16 cellular contexts compared by ENCODE assay signal in the genomic region with DNA sequence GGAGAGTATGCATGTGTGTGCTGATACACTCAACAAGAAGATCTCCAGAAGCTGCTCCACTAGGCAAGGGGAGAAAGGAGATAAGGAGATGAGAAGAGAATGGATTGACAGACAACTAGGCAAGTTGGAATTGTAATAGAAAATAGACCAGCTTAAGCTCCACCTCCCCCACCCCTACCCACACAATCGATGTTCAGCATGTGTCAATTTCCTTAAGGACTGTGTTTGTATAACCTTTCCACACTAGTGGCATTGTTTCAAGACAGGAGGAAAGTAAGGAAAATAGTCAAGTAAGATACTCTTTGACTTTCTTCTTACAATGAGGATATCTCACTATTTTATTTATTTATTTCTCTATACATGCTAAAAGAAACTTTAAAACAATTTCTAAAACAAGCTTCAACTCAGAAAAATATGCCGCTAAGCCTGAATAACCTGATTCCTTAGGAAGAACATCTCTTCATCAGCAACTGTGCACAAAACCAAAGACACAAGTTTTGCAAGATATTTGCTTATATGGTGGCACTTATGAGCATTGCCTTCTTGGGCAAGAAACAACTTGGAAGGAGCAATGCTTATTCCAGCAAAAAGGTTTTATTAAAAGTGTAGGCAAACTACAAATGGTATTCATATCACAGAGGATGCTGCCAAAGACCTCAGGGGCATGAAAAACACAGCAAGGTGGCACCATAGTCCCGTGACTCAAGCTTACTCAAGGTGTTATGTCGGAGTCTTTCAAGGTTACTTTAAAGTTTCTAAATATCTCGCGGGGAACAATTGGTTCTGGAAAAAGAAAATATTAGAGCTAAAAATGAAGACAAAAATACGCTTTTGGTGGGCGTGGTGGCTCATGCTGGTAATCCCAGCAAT.
DNase-seq lines count a peak whose midpoint lies in the region; ATAC-seq and TF ChIP-seq lines count a peak whose summit lies in the region.
"Had no signal": no experiment of that assay in that cellular context is flagged by ENCODE, and none has a peak within 500 bp of the region (broad histone marks: within the 10 kb centered on the region; RNA-seq: fewer than 3 reads in every experiment).

No MANE protein-coding gene starts in this region.

- TF ChIP-seq CTCF in GM23338 (conservative IDR thresholded peaks at IDR 0.05; ENCODE audit: low read depth in 2 of 2) (peak in 1 of 2 experiments; percentile 16; a peak in 1 of 4 replicates), epithelial cell of esophagus (IDR thresholded peaks at IDR 0.05; ENCODE audit: insufficient read depth, low read depth, low read length, missing control alignments) (no peak), osteoblast (IDR thresholded peaks at IDR 0.05; ENCODE audit: extremely low read depth, low read depth, low read length) (no peak), type B pancreatic cell (conservative IDR thresholded peaks at IDR 0.05) (no peak), H9 (conservative IDR thresholded peaks at IDR 0.05) (no peak)

- no peak overlapping the region for H2AK5ac ChIP-seq in H9 (ENCODE audit: insufficient read length, low read length)

- H3K27ac Mint-ChIP-seq in GM23338 (no peak overlapping the region), type B pancreatic cell (peak overlapping the region; percentile 57), H9 (peak overlapping the region in 1 of 3 experiments; percentile 55; a peak in 1 of 7 replicates)
- H3K27ac Mint-ChIP-seq: CD14-positive monocyte; CD4-positive, alpha-beta memory T cell had no signal

- no CpG with 5 or more reads among the region's 8 CpGs for WGBS in H9 (ENCODE audit: extremely low coverage, insufficient read length, low lambda C conversion rate)

- no peaks in the 10 kb centered on the region for H3K79me2 ChIP-seq in GM23338 (replicated peaks; ENCODE audit: insufficient read depth)
- H3K79me2 ChIP-seq in osteoblast (ENCODE audit: insufficient read depth, low read length): no peaks in the 10 kb centered on the region
- no peaks in the 10 kb centered on the region for H3K79me2 ChIP-seq in H9 (ENCODE audit: insufficient read depth, low read length)

- H3K79me1 ChIP-seq in H9 (ENCODE audit: insufficient read depth, low read depth, low read length, poor library complexity, severe bottlenecking): no peaks in the 10 kb centered on the region

- H3K36me3 ChIP-seq in GM23338 (ENCODE audit: insufficient read depth) (no peaks in the 10 kb centered on the region), osteoblast (ENCODE audit: insufficient read depth, low read length) (no peaks in the 10 kb centered on the region)
- H3K36me3 ChIP-seq: BLaER1, HAP-1 had no signal

- H2BK12ac ChIP-seq in H9 (ENCODE audit: insufficient read length, low read depth, low read length): no peak overlapping the region

- H3K4me1 Mint-ChIP-seq in GM23338 (no peaks in the 10 kb centered on the region), type B pancreatic cell (ENCODE audit: unreplicated experiment) (peaks cover 3% of the 10 kb centered on the region), H9 (no peaks in the 10 kb centered on the region)
- H3K4me1 Mint-ChIP-seq: CD14-positive monocyte; CD4-positive, alpha-beta memory T cell had no signal

- DNase-seq in GM23338 (ENCODE audit: low spot score): no peak
- peak; percentile 79 for DNase-seq in epithelial cell of esophagus (ENCODE audit: low read depth)
- no peak for DNase-seq in osteoblast (ENCODE audit: insufficient read length, low spot score, missing footprints)
- no peak for DNase-seq in type B pancreatic cell (ENCODE audit: extremely low spot score, unreplicated experiment)
- DNase-seq in H4 (ENCODE audit: low spot score): no peak
- DNase-seq in H9: no peak
- DNase-seq: 8988T; CD4-positive, alpha-beta memory T cell; DMS53; DND-41; EL; GOT3 had no signal

- no peaks in the 10 kb centered on the region for H3K27me3 Mint-ChIP-seq in GM23338 (ENCODE audit: insufficient read depth, low read depth, poor library complexity)
- no peaks in the 10 kb centered on the region for H3K27me3 Mint-ChIP-seq in type B pancreatic cell
- H3K27me3 Mint-ChIP-seq in H9 (ENCODE audit: low read depth): no peaks in the 10 kb centered on the region; the same call in 1 of the 2 replicates
- H3K27me3 Mint-ChIP-seq: CD4-positive, alpha-beta memory T cell had no signal

- no peaks in the 10 kb centered on the region for H3K4me1 ChIP-seq in GM23338 (ENCODE audit: insufficient read depth)
- no peaks in the 10 kb centered on the region for H3K4me1 ChIP-seq in osteoblast (ENCODE audit: insufficient read depth, low read length)
- H3K4me1 ChIP-seq in H9 (ENCODE audit: insufficient read depth, low read length): no peaks in the 10 kb centered on the region
- H3K4me1 ChIP-seq: BLaER1, HAP-1 had no signal

- H3K56ac ChIP-seq in H9 (ENCODE audit: insufficient read length, low read depth, low read length): no peak overlapping the region

- H3K18ac ChIP-seq in H9 (ENCODE audit: insufficient read length, low read depth, low read length): no peak overlapping the region

- no peaks in the 10 kb centered on the region for H3K23me2 ChIP-seq in H9 (ENCODE audit: insufficient read length, low read depth, low read length, poor library complexity, severe bottlenecking)

- H3K9me3 Mint-ChIP-seq in GM23338 (peaks cover 8% of the 10 kb centered on the region; the same call in 1 of the 3 replicates), type B pancreatic cell (peaks cover 15% of the 10 kb centered on the region), H9 (peaks cover 3 to 5% of the 10 kb centered on the region in 2 experiments; a peak in 3 of 5 replicates)

- H4K5ac ChIP-seq in H9 (ENCODE audit: insufficient read length, low read depth, low read length): no peak overlapping the region

- H3K4me2 ChIP-seq in GM23338: no peak overlapping the region
- no peak overlapping the region for H3K4me2 ChIP-seq in osteoblast (ENCODE audit: insufficient read depth, low read length)
- H3K4me2 ChIP-seq in H9 (ENCODE audit: insufficient read depth, insufficient read length, low read length): no peak overlapping the region
- H3K4me2 ChIP-seq: BLaER1 had no signal

- no peaks in the 10 kb centered on the region for H3K27me3 ChIP-seq in GM23338 (ENCODE audit: insufficient read depth)
- no peaks in the 10 kb centered on the region for H3K27me3 ChIP-seq in osteoblast (ENCODE audit: insufficient read depth, low read length)
- no peaks in the 10 kb centered on the region for H3K27me3 ChIP-seq in H9 (ENCODE audit: insufficient read depth, low read length)
- H3K27me3 ChIP-seq: BLaER1 had no signal

- no peak overlapping the region for H3K14ac ChIP-seq in H9 (ENCODE audit: insufficient read depth, low read length)

- H3K9me2 ChIP-seq in GM23338 (ENCODE audit: insufficient read depth): no peaks in the 10 kb centered on the region; the same call in 1 of the 2 replicates

- no peaks in the 10 kb centered on the region for H3F3A ChIP-seq in GM23338 (replicated peaks; ENCODE audit: low read depth)

- H3K4me3 Mint-ChIP-seq in GM23338 (no peak overlapping the region), type B pancreatic cell (no peak overlapping the region), H9 (no peak overlapping the region)
- H3K4me3 Mint-ChIP-seq: CD14-positive monocyte; CD4-positive, alpha-beta memory T cell had no signal

- H2AFZ ChIP-seq in GM23338 (0 out of 2 replicates have a peak overlapping the region, but pooled peaks have one; percentile 7), osteoblast (ENCODE audit: low read length) (peak overlapping the region; percentile 26), H9 (ENCODE audit: low read length) (no peak overlapping the region)

- no peak overlapping the region for H3K9ac ChIP-seq in H9 (ENCODE audit: extremely low read depth, insufficient read length, low read length)
- H3K9ac ChIP-seq: BLaER1 had no signal

- H3K4me3 ChIP-seq in GM23338 (no peak overlapping the region), epithelial cell of esophagus (ENCODE audit: low read length) (no peak overlapping the region), osteoblast (ENCODE audit: insufficient read depth, low read length) (no peak overlapping the region)
- H3K4me3 ChIP-seq: BLaER1, HAP-1 had no signal

- H3K36me3 Mint-ChIP-seq in GM23338 (ENCODE audit: low read depth): no peaks in the 10 kb centered on the region
- H3K36me3 Mint-ChIP-seq in type B pancreatic cell: no peaks in the 10 kb centered on the region
- peaks cover 0 to 2% (median 0%) of the 10 kb centered on the region in 3 experiments; a peak in 2 of 7 replicates for H3K36me3 Mint-ChIP-seq in H9 (ENCODE audit: insufficient read depth in 1 of 3, low read depth in 3 of 3)
- H3K36me3 Mint-ChIP-seq: CD14-positive monocyte; CD4-positive, alpha-beta memory T cell had no signal

- ATAC-seq in GM23338 (no peak), GM18873 (IDR thresholded peaks at IDR 0.05; ENCODE audit: low FRiP score, unreplicated experiment) (no peak)

- no peak overlapping the region for H3K4ac ChIP-seq in H9 (ENCODE audit: low read depth, low read length)

- no peak overlapping the region for H4K91ac ChIP-seq in H9 (ENCODE audit: insufficient read length, low read depth, low read length)

- no peak overlapping the region for H2BK20ac ChIP-seq in H9 (ENCODE audit: low read depth, low read length, poor library complexity, severe bottlenecking)

- H4K20me1 ChIP-seq in GM23338 (replicated peaks; ENCODE audit: insufficient read depth): no peaks in the 10 kb centered on the region
- no peaks in the 10 kb centered on the region for H4K20me1 ChIP-seq in osteoblast (ENCODE audit: insufficient read depth, low read length)
- no peaks in the 10 kb centered on the region for H4K20me1 ChIP-seq in H9 (ENCODE audit: control insufficient read depth, insufficient read depth, insufficient read length)
- H4K20me1 ChIP-seq: BLaER1 had no signal

- H3T11ph ChIP-seq in H9 (ENCODE audit: low read length): no peak overlapping the region

- H3K27ac ChIP-seq in GM23338 (ENCODE audit: low read depth): no peak overlapping the region
- H3K27ac ChIP-seq in osteoblast (ENCODE audit: low read depth, low read length): no peak overlapping the region
- no peak overlapping the region for H3K27ac ChIP-seq in H9 (ENCODE audit: insufficient read length, low read depth, low read length)
- H3K27ac ChIP-seq: BLaER1 had no signal

- no peak overlapping the region for H2BK15ac ChIP-seq in H9 (ENCODE audit: low read depth, low read length)

- H4K8ac ChIP-seq in H9 (replicated peaks; ENCODE audit: insufficient read length, low read depth, low read length): no peak overlapping the region

- no peak overlapping the region for H2BK5ac ChIP-seq in H9 (ENCODE audit: insufficient read length, low read length)

- H2BK120ac ChIP-seq in H9 (ENCODE audit: low read depth, low read length, poor library complexity, severe bottlenecking): no peak overlapping the region

- no peak overlapping the region for H3K23ac ChIP-seq in H9 (ENCODE audit: insufficient read length, low read depth, low read length)

- no peaks in the 10 kb centered on the region for H3K9me3 ChIP-seq in osteoblast (ENCODE audit: low read depth, low read length)
- no peaks in the 10 kb centered on the region for H3K9me3 ChIP-seq in H9 (ENCODE audit: control insufficient read depth, low read depth, low read length)
- H3K9me3 ChIP-seq: HAP-1 had no signal

TF ChIP-seq in GM23338, 12 proteins besides CTCF, POLR2A, EP300 and RAD21 (continues in another document):
- no peak for TF ChIP-seq ZNF331 (CRISPR knock-in tag; IDR thresholded peaks at IDR 0.05; ENCODE audit: low read depth)
- no peak for TF ChIP-seq EZH2 (IDR thresholded peaks at IDR 0.05; ENCODE audit: low read depth, unreplicated experiment)
- TF ChIP-seq ZNF114 (CRISPR knock-in tag; IDR thresholded peaks at IDR 0.05): no peak
- no peak for TF ChIP-seq NANOG (IDR thresholded peaks at IDR 0.05; ENCODE audit: borderline replicate concordance)
